ENCODE assay signal across 2 cellular contexts in genomic region chr15:76321171-76321570, GRCh38.
TF ChIP-seq lines count a peak whose summit lies in the region.

No MANE protein-coding gene starts in this region.

TF ChIP-seq in IMR-90, 13 proteins besides CTCF, POLR2A, EP300 and RAD21:
- no peak for TF ChIP-seq ELK1 (IDR thresholded peaks at IDR 0.05; ENCODE audit: borderline replicate concordance, low read depth, low read length)
- no peak for TF ChIP-seq RCOR1 (IDR thresholded peaks at IDR 0.05; ENCODE audit: insufficient replicate concordance, low read length)
- TF ChIP-seq FOS (IDR thresholded peaks at IDR 0.05; ENCODE audit: low read depth, low read length), result no peak
- no peak for TF ChIP-seq NFE2L2 (IDR thresholded peaks at IDR 0.05; ENCODE audit: low read depth, low read length)
- no peak for TF ChIP-seq MXI1 (IDR thresholded peaks at IDR 0.05; ENCODE audit: borderline replicate concordance, low read depth, low read length)
- TF ChIP-seq SMC3 (IDR thresholded peaks at IDR 0.05; ENCODE audit: low read depth, low read length), result no peak
- no peak for TF ChIP-seq RFX5 (IDR thresholded peaks at IDR 0.05; ENCODE audit: low read depth, low read length)

TF ChIP-seq in H1, 55 proteins besides CTCF, POLR2A, EP300 and RAD21:
- TF ChIP-seq TBP (IDR thresholded peaks at IDR 0.05; ENCODE audit: low read depth, low read length) (no peak), PHF8 (conservative IDR thresholded peaks at IDR 0.05; ENCODE audit: low read depth, low read length) (no peak), MAFK (IDR thresholded peaks at IDR 0.05; ENCODE audit: low read depth, low read length) (no peak), E2F6 (IDR thresholded peaks at IDR 0.05) (no peak), TEAD4 (IDR thresholded peaks at IDR 0.05; ENCODE audit: low read depth, low read length) (no peak), RFX5 (IDR thresholded peaks at IDR 0.05; ENCODE audit: borderline replicate concordance, low read depth, low read length) (no peak), TAF1 (IDR thresholded peaks at IDR 0.05; ENCODE audit: low read depth, low read length) (no peak), RXRA (IDR thresholded peaks at IDR 0.05; ENCODE audit: insufficient read depth, low read depth, low read length) (no peak), SP4 (IDR thresholded peaks at IDR 0.05; ENCODE audit: low read length) (no peak), TCF12 (IDR thresholded peaks at IDR 0.05; ENCODE audit: low read depth, low read length) (no peak), CBX5 (IDR thresholded peaks at IDR 0.05; ENCODE audit: low read depth, low read length) (no peak), SUZ12 (IDR thresholded peaks at IDR 0.05; ENCODE audit: low read length) (no peak), BRCA1 (IDR thresholded peaks at IDR 0.05; ENCODE audit: low read depth, low read length) (no peak), TAF7 (optimal IDR thresholded peaks at IDR 0.05; ENCODE audit: borderline replicate concordance, low read depth, low read length) (no peak), POLR2AphosphoS5 (IDR thresholded peaks at IDR 0.05; ENCODE audit: low read depth, low read length) (no peak), POU5F1 (IDR thresholded peaks at IDR 0.05; ENCODE audit: low read depth, low read length) (no peak)
